8 cellular contexts compared by ENCODE assay signal in the genomic region with DNA sequence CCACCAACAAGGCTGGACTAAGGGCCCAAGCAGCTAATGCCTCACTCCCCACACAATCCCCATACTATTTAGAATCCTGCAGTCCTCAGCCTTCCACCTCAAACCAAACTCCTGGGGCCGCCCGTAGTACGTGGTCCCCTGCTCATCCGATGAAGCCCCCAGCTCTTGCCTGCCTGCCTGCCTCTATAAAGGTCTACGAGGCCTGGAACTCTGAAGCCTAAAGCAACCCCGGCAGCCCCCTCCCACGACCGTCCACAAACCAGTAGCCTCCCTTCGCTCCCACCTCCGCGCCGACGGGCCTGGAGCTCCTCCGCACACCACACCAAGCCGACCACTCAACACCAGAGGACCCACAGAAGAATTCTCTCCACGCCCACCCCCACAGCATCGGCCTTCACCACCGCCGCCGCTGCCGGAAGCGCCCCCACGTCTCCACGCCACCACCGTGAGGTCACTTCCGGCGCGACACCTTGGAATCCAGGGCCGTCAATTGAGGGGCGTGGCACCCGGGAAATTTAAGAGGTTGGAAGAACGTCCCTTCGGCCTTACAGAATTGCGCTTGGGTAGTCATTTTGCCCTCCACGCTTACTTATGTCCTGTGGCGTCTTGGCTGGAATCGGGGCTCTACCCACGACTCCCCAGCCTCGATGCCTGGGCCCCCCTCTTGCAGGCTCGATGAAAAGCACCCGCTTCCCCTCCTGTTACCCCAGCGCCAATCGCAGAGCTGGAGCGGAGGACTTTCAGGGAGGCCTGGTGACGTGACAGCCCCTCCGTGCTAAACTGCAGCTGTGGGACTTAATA. TPM values are rescaled to one million over a fixed set of nuclear protein-coding genes. Genes with fewer than 3 reads are reported as not detected.
DNase-seq lines count a peak whose midpoint lies in the region; ATAC-seq lines count a peak whose summit lies in the region.

A gene with protein sequence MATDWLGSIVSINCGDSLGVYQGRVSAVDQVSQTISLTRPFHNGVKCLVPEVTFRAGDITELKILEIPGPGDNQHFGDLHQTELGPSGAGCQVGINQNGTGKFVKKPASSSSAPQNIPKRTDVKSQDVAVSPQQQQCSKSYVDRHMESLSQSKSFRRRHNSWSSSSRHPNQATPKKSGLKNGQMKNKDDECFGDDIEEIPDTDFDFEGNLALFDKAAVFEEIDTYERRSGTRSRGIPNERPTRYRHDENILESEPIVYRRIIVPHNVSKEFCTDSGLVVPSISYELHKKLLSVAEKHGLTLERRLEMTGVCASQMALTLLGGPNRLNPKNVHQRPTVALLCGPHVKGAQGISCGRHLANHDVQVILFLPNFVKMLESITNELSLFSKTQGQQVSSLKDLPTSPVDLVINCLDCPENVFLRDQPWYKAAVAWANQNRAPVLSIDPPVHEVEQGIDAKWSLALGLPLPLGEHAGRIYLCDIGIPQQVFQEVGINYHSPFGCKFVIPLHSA (minus strand): TSS at position 428 of the 801 bp plus-strand sequence. CDS start 20,900 bp downstream, outside the sequence.

- H3K27me3 ChIP-seq in SJSA1 (replicated peaks) (peaks cover 6% of the 10 kb centered on the region), neuron (ENCODE audit: insufficient read depth, low read length) (no peaks in the 10 kb centered on the region)

- peak; percentile 78 for ATAC-seq in GM21737 (IDR thresholded peaks at IDR 0.05; ENCODE audit: unreplicated experiment)

- peak within 1 kb of the TSS; percentile 79 for H3K27ac ChIP-seq in SJSA1

- H2AFZ ChIP-seq in neuron (ENCODE audit: low read depth, low read length) = peak within 1 kb of the TSS; percentile 66

- H3K4me1 ChIP-seq in SJSA1 (replicated peaks) (peaks cover 13% of the 10 kb centered on the region), neuron (ENCODE audit: insufficient read depth, low read length) (peaks cover 14% of the 10 kb centered on the region)

- H3K4me3 ChIP-seq in SJSA1 = peak within 1 kb of the TSS; percentile 82
- H3K4me3 ChIP-seq in neuron (ENCODE audit: low read length) = peak within 1 kb of the TSS; percentile 83

- peaks cover 8% of the 10 kb centered on the region for H3K36me3 ChIP-seq in SJSA1
- no peaks in the 10 kb centered on the region for H3K36me3 ChIP-seq in neuron (ENCODE audit: insufficient read depth, low read length)

- H3K9me3 ChIP-seq in SJSA1 (replicated peaks) (no peaks in the 10 kb centered on the region), neuron (ENCODE audit: low read length) (no peaks in the 10 kb centered on the region)

- DNase-seq in DMS114 treated with DMSO at 0.1 percent for 48 hours (lab: John Stamatoyannopoulos, UW; ENCODE audit: unreplicated experiment) = peak; percentile 91
- peak; percentile 83 for DNase-seq in M059J (ENCODE audit: low read depth)
- peak; percentile 83 to 89 for DNase-seq in SJSA1 (ENCODE audit: low read depth in 1 of 2, low spot score in 2 of 2)
- peak; percentile 54 to 75 (median 65) for DNase-seq in activated naive CD4-positive, alpha-beta T cell (lab: John Stamatoyannopoulos, UW)
- peak; percentile 79 for DNase-seq in foreskin melanocyte
- peak; percentile 77 for DNase-seq in stromal cell of bone marrow (ENCODE audit: low read depth)

RNA-seq across cellular contexts. Expression of the gene that starts here (rescaled TPM):
- 4.7 and 9.8 TPM in 2 replicates for total RNA-seq in M059J (2014; rRNA removed; shearing (Covaris generic))
- 7.6 and 11.0 TPM in 2 replicates for total RNA-seq in SJSA1 (2014; rRNA removed; shearing (Covaris generic))

Comparison
In these comparisons a context has a peak if more than half of its experiments do, and no peak if none do; other contexts are left out.
1. Peak in every context shown above with its lines: DNase-seq, ATAC-seq, H3K4me3 ChIP-seq and H3K27ac ChIP-seq.